Comparison of ENCODE assay signal across 1 cellular context in the genomic region with DNA sequence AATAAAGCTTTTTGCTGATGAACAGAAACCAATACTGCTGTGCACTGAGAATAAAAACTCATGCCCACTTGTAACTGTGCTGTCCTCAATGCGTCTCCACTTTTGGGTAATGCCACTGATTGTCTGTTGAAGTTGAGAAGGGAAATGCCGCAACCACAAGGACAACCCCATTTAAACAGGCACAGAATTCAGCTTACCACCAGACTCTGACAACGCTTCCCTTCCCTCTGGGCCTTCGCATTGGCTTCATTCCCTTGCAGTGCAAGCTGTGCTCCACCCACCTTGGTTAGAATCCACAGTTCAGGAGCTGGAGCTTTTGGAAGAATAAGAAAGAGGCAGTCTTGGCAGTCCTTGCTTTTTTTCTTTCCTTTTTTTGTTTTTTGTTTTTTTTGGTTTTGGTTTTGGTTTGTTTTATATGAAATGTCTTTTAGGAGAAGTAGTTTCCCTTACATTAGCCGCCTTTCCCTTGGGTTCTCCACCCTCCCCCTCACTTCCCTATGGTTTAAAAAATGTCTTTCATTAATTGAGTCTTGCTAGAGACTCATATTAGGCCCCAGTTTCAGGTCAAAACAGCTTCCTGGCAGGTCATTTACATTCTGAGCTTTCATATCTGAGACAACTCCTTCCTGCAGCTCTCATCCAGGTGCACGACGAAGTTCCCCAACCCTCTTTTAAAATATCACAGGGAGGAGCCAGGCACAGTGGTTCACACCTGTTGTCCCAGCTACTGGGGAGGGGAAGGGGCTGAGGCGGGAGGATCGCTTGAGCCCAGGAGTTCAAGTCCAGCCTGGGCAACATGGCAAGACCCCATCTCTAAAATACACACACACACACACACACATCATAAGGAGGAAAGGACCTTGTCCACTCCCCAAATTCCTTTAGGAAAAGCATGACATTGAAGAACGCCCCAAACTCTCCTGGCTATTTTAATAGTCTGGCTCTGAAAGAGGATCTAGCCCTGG.
TF ChIP-seq lines count a peak whose summit lies in the region.

No MANE protein-coding gene starts in this region.

TF ChIP-seq in K562, 482 proteins besides CTCF, POLR2A, EP300 and RAD21:
- TF ChIP-seq, protein P1, sequence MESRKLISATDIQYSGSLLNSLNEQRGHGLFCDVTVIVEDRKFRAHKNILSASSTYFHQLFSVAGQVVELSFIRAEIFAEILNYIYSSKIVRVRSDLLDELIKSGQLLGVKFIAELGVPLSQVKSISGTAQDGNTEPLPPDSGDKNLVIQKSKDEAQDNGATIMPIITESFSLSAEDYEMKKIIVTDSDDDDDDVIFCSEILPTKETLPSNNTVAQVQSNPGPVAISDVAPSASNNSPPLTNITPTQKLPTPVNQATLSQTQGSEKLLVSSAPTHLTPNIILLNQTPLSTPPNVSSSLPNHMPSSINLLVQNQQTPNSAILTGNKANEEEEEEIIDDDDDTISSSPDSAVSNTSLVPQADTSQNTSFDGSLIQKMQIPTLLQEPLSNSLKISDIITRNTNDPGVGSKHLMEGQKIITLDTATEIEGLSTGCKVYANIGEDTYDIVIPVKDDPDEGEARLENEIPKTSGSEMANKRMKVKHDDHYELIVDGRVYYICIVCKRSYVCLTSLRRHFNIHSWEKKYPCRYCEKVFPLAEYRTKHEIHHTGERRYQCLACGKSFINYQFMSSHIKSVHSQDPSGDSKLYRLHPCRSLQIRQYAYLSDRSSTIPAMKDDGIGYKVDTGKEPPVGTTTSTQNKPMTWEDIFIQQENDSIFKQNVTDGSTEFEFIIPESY (CRISPR knock-in tag; IDR thresholded peaks at IDR 0.05) = peak; percentile 18; the same call in 1 of the 2 replicates
- TF ChIP-seq SP1 (CRISPR knock-in tag; IDR thresholded peaks at IDR 0.05) = no peak
